ENCODE assay signal across 8 cellular contexts in genomic region chr22:41300661-41301060, GRCh38. TPM values are rescaled to one million over a fixed set of nuclear protein-coding genes. Genes with fewer than 3 reads are reported as not detected.
DNase-seq lines count a peak whose midpoint lies in the region; ATAC-seq, FAIRE-seq and TF ChIP-seq lines count a peak whose summit lies in the region.

No MANE protein-coding gene starts in this region.

- H2BK5ac ChIP-seq in mesendoderm (ENCODE audit: low read length): no peak overlapping the region

- no peaks in the 10 kb centered on the region for H3K27me3 ChIP-seq in left ventricle myocardium inferior (ENCODE audit: low read depth)
- H3K27me3 ChIP-seq in brain microvascular endothelial cell (replicated peaks): no peaks in the 10 kb centered on the region
- no peaks in the 10 kb centered on the region for H3K27me3 ChIP-seq in mesendoderm (ENCODE audit: insufficient read depth, low read length, poor library complexity)
- no peaks in the 10 kb centered on the region for H3K27me3 ChIP-seq in upper lobe of right lung

- H3K36me3 ChIP-seq in left ventricle myocardium inferior (no peaks in the 10 kb centered on the region), brain microvascular endothelial cell (replicated peaks) (no peaks in the 10 kb centered on the region), mesendoderm (ENCODE audit: control insufficient read depth, insufficient read depth, low read length) (no peaks in the 10 kb centered on the region), upper lobe of right lung (no peaks in the 10 kb centered on the region)

- peak overlapping the region; percentile 51 for H3K56ac ChIP-seq in mesendoderm (ENCODE audit: low read length)

- FAIRE-seq in H54 (lab: Jason Lieb, UNC): no peak

- no peak overlapping the region for H2AK5ac ChIP-seq in mesendoderm (ENCODE audit: low read length)

- H3K9me3 ChIP-seq in left ventricle myocardium inferior (replicated peaks): no peaks in the 10 kb centered on the region
- H3K9me3 ChIP-seq in upper lobe of right lung: no peaks in the 10 kb centered on the region

- H3K27ac ChIP-seq in left ventricle myocardium inferior (replicated peaks) (peak overlapping the region; percentile 94), brain microvascular endothelial cell (no peak overlapping the region), mesendoderm (ENCODE audit: low read depth, low read length) (no peak overlapping the region), upper lobe of right lung (peak overlapping the region; percentile 92)

- intact Hi-C loops in left ventricle myocardium inferior (cut with micrococcal nuclease): no loop called here
- intact Hi-C loops in left ventricle myocardium superior (cut with micrococcal nuclease): no loop called here
- intact Hi-C loops in upper lobe of right lung (cut with DNase I): no loop called here

- no CpG with 5 or more reads among the region's 7 CpGs for WGBS in mesendoderm (ENCODE audit: extremely low coverage, insufficient coverage, low lambda C conversion rate)

- TF ChIP-seq CTCF in left ventricle myocardium inferior (IDR thresholded peaks at IDR 0.05; ENCODE audit: borderline replicate concordance) (no peak), brain microvascular endothelial cell (IDR thresholded peaks at IDR 0.05; ENCODE audit: low read depth, low read length, missing control alignments) (no peak), upper lobe of right lung (IDR thresholded peaks at IDR 0.05) (no peak)

- H3K4me2 ChIP-seq in mesendoderm (ENCODE audit: low read length): peak overlapping the region; percentile 40

- in situ Hi-C loops in brain microvascular endothelial cell (cut with HindIII; ENCODE audit: low pct_ligation_motif_present, low sequenced_read_pairs): no loop called here

- DNase-seq in left ventricle myocardium inferior (no peak), left ventricle myocardium superior (no peak), brain microvascular endothelial cell (no peak), mesendoderm (no peak), upper lobe of right lung (no peak), H54 (ENCODE audit: insufficient read length, low spot score) (no peak), NCI-H2081 treated with DMSO at 0.1 percent for 48 hours (lab: John Stamatoyannopoulos, UW) (no peak)

- no peak overlapping the region for H4K5ac ChIP-seq in mesendoderm (ENCODE audit: low read length)

- no peak overlapping the region for H3K4ac ChIP-seq in mesendoderm (ENCODE audit: low read depth, low read length)

- H3K4me1 ChIP-seq in left ventricle myocardium inferior: peaks cover 28% of the 10 kb centered on the region
- H3K4me1 ChIP-seq in mesendoderm (ENCODE audit: control insufficient read depth, low read depth, low read length): peaks cover 7% of the 10 kb centered on the region
- peaks cover 13% of the 10 kb centered on the region for H3K4me1 ChIP-seq in upper lobe of right lung

- H3K23ac ChIP-seq in mesendoderm (ENCODE audit: low read length): no peak overlapping the region

- peak overlapping the region; percentile 99 for H3K4me3 ChIP-seq in left ventricle myocardium inferior
- H3K4me3 ChIP-seq in brain microvascular endothelial cell (ENCODE audit: low read depth, low read length): peak overlapping the region; percentile 83
- no peak overlapping the region for H3K4me3 ChIP-seq in mesendoderm (ENCODE audit: low read length)
- H3K4me3 ChIP-seq in upper lobe of right lung: peak overlapping the region; percentile 96

- H3K18ac ChIP-seq in mesendoderm (ENCODE audit: low read length): no peak overlapping the region

- H2BK15ac ChIP-seq in mesendoderm (replicated peaks; ENCODE audit: low read depth): no peak overlapping the region

- H3K79me2 ChIP-seq in mesendoderm (ENCODE audit: control insufficient read depth, insufficient read depth, low read length): peaks cover 32% of the 10 kb centered on the region

- no peak overlapping the region for H2BK120ac ChIP-seq in mesendoderm (ENCODE audit: low read depth, low read length)

- H3K79me1 ChIP-seq in mesendoderm (ENCODE audit: low read length): peaks cover 7% of the 10 kb centered on the region

- TF ChIP-seq POLR2A in H54 (IDR thresholded peaks at IDR 0.05; ENCODE audit: low read depth, low read length): no peak

- peak overlapping the region; percentile 26 for H3K9ac ChIP-seq in mesendoderm (ENCODE audit: low read length)

- H4K8ac ChIP-seq in mesendoderm (ENCODE audit: low read depth, low read length): no peak overlapping the region

- no peak for ATAC-seq in left ventricle myocardium superior
- no peak for ATAC-seq in upper lobe of right lung
- ATAC-seq in HG02840 (IDR thresholded peaks at IDR 0.05; ENCODE audit: low FRiP score, unreplicated experiment): no peak

RNA-seq across cellular contexts. Expression of gene ZC3H7B, which starts 0.7 kb away (rescaled TPM):
- total RNA-seq in left ventricle myocardium inferior: 39.1 TPM
- total RNA-seq in left ventricle myocardium superior: 47.6 TPM
- 38.1 TPM for polyA plus RNA-seq in mesendoderm (2013, experiment 1 of 2)
- polyA plus RNA-seq in mesendoderm (2013, experiment 2 of 2): 38.8 TPM
- 70.3 TPM for total RNA-seq in upper lobe of right lung

RNA-seq across cellular contexts. Expression of gene RANGAP1, which starts 14.7 kb away (rescaled TPM):
- total RNA-seq in left ventricle myocardium inferior: 36.4 TPM
- total RNA-seq in left ventricle myocardium superior: 46.2 TPM
- 79.4 TPM for polyA plus RNA-seq in mesendoderm (2013, experiment 1 of 2)
- polyA plus RNA-seq in mesendoderm (2013, experiment 2 of 2): 79.5 TPM
- total RNA-seq in upper lobe of right lung: 48.0 TPM

RNA-seq across cellular contexts. Expression of gene CHADL, which starts 59.9 kb away (rescaled TPM):
- total RNA-seq in left ventricle myocardium inferior (10.3 TPM), left ventricle myocardium superior (25.4 TPM), upper lobe of right lung (3.4 TPM)
- polyA plus RNA-seq in mesendoderm (2013, experiment 1 of 2): 0.15 TPM
- 0.13 TPM for polyA plus RNA-seq in mesendoderm (2013, experiment 2 of 2)

Comparison
In these comparisons a context has a peak if more than half of its experiments do, and no peak if none do; other contexts are left out.
1. H3K27ac ChIP-seq: peak in left ventricle myocardium inferior (single experiment) and upper lobe of right lung (single experiment); none in brain microvascular endothelial cell (single experiment) and mesendoderm (single experiment).